ENCODE assay signal across 19 cellular contexts in the genomic region with DNA sequence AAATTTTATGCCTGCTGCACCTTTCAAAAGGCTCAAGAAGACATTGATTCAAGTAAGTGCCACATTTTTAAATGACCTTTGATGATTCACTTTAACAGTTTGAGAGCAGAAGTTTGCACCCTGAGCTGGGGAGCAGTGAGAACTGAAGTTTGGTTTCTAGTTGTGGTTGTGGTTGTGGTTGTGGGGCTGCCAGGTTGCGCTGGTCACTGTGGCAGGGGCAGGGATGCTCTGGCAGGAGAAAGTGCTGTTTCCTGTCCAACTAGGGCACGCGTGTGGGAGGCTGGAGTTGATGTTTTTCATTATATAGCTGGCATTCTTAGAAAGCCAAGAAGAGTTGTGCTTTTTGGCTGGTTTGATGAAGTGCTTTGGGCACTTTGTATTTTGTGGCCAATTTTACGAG.
A peak's percentile ranks its signal among the peaks of the same experiment; 100 is the strongest.
DNase-seq lines count a peak whose midpoint lies in the region; ATAC-seq and TF ChIP-seq lines count a peak whose summit lies in the region.
"Had no signal": no experiment of that assay in that cellular context is flagged by ENCODE, and none has a peak within 500 bp of the region (broad histone marks: within the 10 kb centered on the region; RNA-seq: fewer than 3 reads in every experiment).

No MANE protein-coding gene starts in this region.

- no peak overlapping the region for H4K8ac ChIP-seq in trophoblast cell (ENCODE audit: low read depth, low read length)

- no peak overlapping the region for H4K91ac ChIP-seq in trophoblast cell (ENCODE audit: low read depth, low read length)

- no peaks in the 10 kb centered on the region for H3K9me3 ChIP-seq in trophoblast cell (ENCODE audit: insufficient read depth, low read depth, low read length)
- H3K9me3 ChIP-seq: A549, ascending aorta had no signal

- H3K23ac ChIP-seq in trophoblast cell (ENCODE audit: low read length) = no peak overlapping the region

- H3K4me2 ChIP-seq in trophoblast cell (ENCODE audit: low read length) = no peak overlapping the region
- H3K4me2 ChIP-seq: A549 had no signal

- in situ Hi-C loops in astrocyte of the cerebellum (cut with HindIII; ENCODE audit: low sequenced_read_pairs) = no loop called here

- no peak for TF ChIP-seq CTCF in astrocyte of the cerebellum (IDR thresholded peaks at IDR 0.05; ENCODE audit: low read depth, low read length, missing control alignments)

- H2BK120ac ChIP-seq in trophoblast cell (ENCODE audit: insufficient read depth, low read length, poor library complexity) = no peak overlapping the region

- no peak overlapping the region for H2BK5ac ChIP-seq in trophoblast cell (ENCODE audit: low read depth, low read length, poor library complexity)

- H3K9ac ChIP-seq in trophoblast cell (ENCODE audit: low read length) = no peak overlapping the region

- no peak overlapping the region for H3K27ac ChIP-seq in trophoblast cell (ENCODE audit: low read depth, low read length)
- H3K27ac ChIP-seq: A549, ascending aorta had no signal

- no peak overlapping the region for H3K14ac ChIP-seq in trophoblast cell (ENCODE audit: low read length)

- peak; percentile 43 for ATAC-seq in HG03460 (IDR thresholded peaks at IDR 0.05; ENCODE audit: unreplicated experiment)
- ATAC-seq: A549 had no signal

- peak; percentile 4 for DNase-seq in activated CD4-positive, alpha-beta T cell treated with anti-CD3 and anti-CD28 coated beads for 48 hours
- no peak for DNase-seq in activated CD4-positive, alpha-beta T cell treated with anti-CD3 and anti-CD28 coated beads for 4 hours
- DNase-seq in astrocyte of the cerebellum (ENCODE audit: low read depth) (peak; percentile 15), trophoblast cell (no peak), mucosa of gallbladder (ENCODE audit: low spot score) (no peak), NCI-H1694 treated with DMSO at 0.1 percent for 48 hours (lab: John Stamatoyannopoulos, UW) (no peak), HK-2 (ENCODE audit: unreplicated experiment) (no peak)
- DNase-seq: activated gamma-delta T cell; CD4-positive, CD25-positive, alpha-beta regulatory T cell; cortex of kidney; glutamatergic neuron; Kasumi-1; NCI-H1930; NCI-H524 treated with DMSO at 0.1 percent for 48 hours; OCI-M1; stimulated activated CD4-positive, alpha-beta T cell treated with anti-CD3 and anti-CD28 coated beads, Interleukin-12 subunit alpha, Interleukin-12 subunit beta, amount 100 ng/mL, for 4 hours had no signal

- no CpG with 5 or more reads among the region's 4 CpGs for WGBS in trophoblast cell (ENCODE audit: extremely low coverage, insufficient coverage, insufficient read length)

- no peaks in the 10 kb centered on the region for H3K27me3 ChIP-seq in trophoblast cell (ENCODE audit: insufficient read depth, low read length)
- H3K27me3 ChIP-seq: ascending aorta had no signal

- no peaks in the 10 kb centered on the region for H3K79me2 ChIP-seq in trophoblast cell (ENCODE audit: control insufficient read depth, insufficient read depth, low read length, poor library complexity)

- H3K4me3 ChIP-seq in astrocyte of the cerebellum (ENCODE audit: low read depth, low read length) (no peak overlapping the region), trophoblast cell (ENCODE audit: low read depth, low read length) (no peak overlapping the region)
- H3K4me3 ChIP-seq: A549, ascending aorta had no signal

- no peak overlapping the region for H3K4ac ChIP-seq in trophoblast cell (ENCODE audit: low read depth, low read length)

- H3K4me1 ChIP-seq in trophoblast cell (ENCODE audit: control insufficient read depth in 1 of 2, insufficient read depth in 2 of 2, low read length in 2 of 2) = peaks cover 0 to 3% of the 10 kb centered on the region in 2 experiments
- H3K4me1 ChIP-seq: A549, ascending aorta had no signal

- no peak overlapping the region for H3K18ac ChIP-seq in trophoblast cell (ENCODE audit: low read length)

- no peaks in the 10 kb centered on the region for H3K36me3 ChIP-seq in trophoblast cell (ENCODE audit: control insufficient read depth in 1 of 2, insufficient read depth in 2 of 2, low read length in 2 of 2)
- H3K36me3 ChIP-seq: ascending aorta had no signal

- H2AFZ ChIP-seq in trophoblast cell (ENCODE audit: insufficient read depth, low read length, poor library complexity) = no peak overlapping the region

- peak overlapping the region; percentile 52 for H2BK12ac ChIP-seq in trophoblast cell (ENCODE audit: low read length)

- no peak overlapping the region for H4K12ac ChIP-seq in trophoblast cell (ENCODE audit: low read depth, low read length)

- no peak overlapping the region for H2AK5ac ChIP-seq in trophoblast cell (ENCODE audit: low read length)

- no peaks in the 10 kb centered on the region for H3K79me1 ChIP-seq in trophoblast cell (ENCODE audit: low read length)

Comparison
In these comparisons a context has a peak if more than half of its experiments do, and no peak if none do; other contexts are left out.
1. DNase-seq: peak in activated CD4-positive, alpha-beta T cell treated with anti-CD3 and anti-CD28 coated beads for 48 hours (single experiment) and astrocyte of the cerebellum (single experiment); none in activated CD4-positive, alpha-beta T cell treated with anti-CD3 and anti-CD28 coated beads for 4 hours (0 of 2), trophoblast cell (0 of 2), mucosa of gallbladder (single experiment), NCI-H1694 treated with DMSO at 0.1 percent for 48 hours (single experiment) and HK-2 (single experiment).